In genomic region chr17:80116923-80117380, GRCh38 we compare ENCODE assay signal across 1 cellular context.
TF ChIP-seq lines count a peak whose summit lies in the region.

No MANE protein-coding gene starts in this region.

TF ChIP-seq in WTC11, 78 proteins besides CTCF, POLR2A, EP300 and RAD21 (continued from another document):
- TF ChIP-seq ZBTB43 (CRISPR knock-in tag; IDR thresholded peaks at IDR 0.05) (no peak), ZSCAN18 (CRISPR knock-in tag; IDR thresholded peaks at IDR 0.05) (no peak), PRDM15 (CRISPR knock-in tag; IDR thresholded peaks at IDR 0.05) (no peak), USF2 (CRISPR knock-in tag; IDR thresholded peaks at IDR 0.05) (no peak), ATF1 (CRISPR knock-in tag; IDR thresholded peaks at IDR 0.05) (no peak), ERG (CRISPR knock-in tag; IDR thresholded peaks at IDR 0.05) (no peak)
